Comparison of ENCODE assay signal across 16 cellular contexts in genomic region chr4:76639292-76639691, GRCh38.
DNase-seq lines count a peak whose midpoint lies in the region; ATAC-seq and TF ChIP-seq lines count a peak whose summit lies in the region.
"Had no signal": no experiment of that assay in that cellular context is flagged by ENCODE, and none has a peak within 500 bp of the region (broad histone marks: within the 10 kb centered on the region; RNA-seq: fewer than 3 reads in every experiment).

No MANE protein-coding gene starts in this region.

- H3K4me1 ChIP-seq in ascending aorta = peaks cover 8 to 44% of the 10 kb centered on the region in 2 donors
- H3K4me1 ChIP-seq in left lung = peaks cover 0 to 6% of the 10 kb centered on the region in 2 donors
- no peaks in the 10 kb centered on the region for H3K4me1 ChIP-seq in uterus
- peaks cover 27% of the 10 kb centered on the region for H3K4me1 ChIP-seq in suprapubic skin
- no peaks in the 10 kb centered on the region for H3K4me1 ChIP-seq in Karpas-422 (ENCODE audit: low read length)
- H3K4me1 ChIP-seq: psoas muscle had no signal

- H3K4me3 ChIP-seq in MG63 (peak overlapping the region; percentile 52), ascending aorta (peak overlapping the region in 1 of 2 donors; percentile 10), left lung (no peak overlapping the region), uterus (no peak overlapping the region), suprapubic skin (no peak overlapping the region), Karpas-422 (ENCODE audit: low read length) (no peak overlapping the region)
- H3K4me3 ChIP-seq: psoas muscle, tibial nerve had no signal

- no peak overlapping the region for H3K4me2 ChIP-seq in Karpas-422 (ENCODE audit: low read depth, low read length, poor library complexity, severe bottlenecking)

- H3K27me3 ChIP-seq in MG63 = no peaks in the 10 kb centered on the region
- H3K27me3 ChIP-seq in ascending aorta = no peaks in the 10 kb centered on the region
- no peaks in the 10 kb centered on the region for H3K27me3 ChIP-seq in left lung
- no peaks in the 10 kb centered on the region for H3K27me3 ChIP-seq in uterus
- no peaks in the 10 kb centered on the region for H3K27me3 ChIP-seq in suprapubic skin
- no peaks in the 10 kb centered on the region for H3K27me3 ChIP-seq in Karpas-422 (ENCODE audit: low read length)
- H3K27me3 ChIP-seq: tibial nerve had no signal

- ATAC-seq in left lung = peak; percentile 45
- ATAC-seq: activated T-cell treated with anti-CD3 and anti-CD28 coated beads, Interleukin-2, amount 50 U/mL, for 4 hours; psoas muscle had no signal

- no peak for TF ChIP-seq CTCF in ascending aorta (IDR thresholded peaks at IDR 0.05)
- no peak for TF ChIP-seq CTCF in left lung (IDR thresholded peaks at IDR 0.05)
- no peak for TF ChIP-seq CTCF in uterus (IDR thresholded peaks at IDR 0.05)
- TF ChIP-seq CTCF in suprapubic skin (IDR thresholded peaks at IDR 0.05) = no peak

- H4K20me1 ChIP-seq in Karpas-422 (ENCODE audit: insufficient read depth, low read depth, low read length) = no peaks in the 10 kb centered on the region

- H3K27ac ChIP-seq in ascending aorta (peak overlapping the region; percentile 52 to 65), left lung (no peak overlapping the region), uterus (no peak overlapping the region), suprapubic skin (no peak overlapping the region), Karpas-422 (ENCODE audit: low read length) (no peak overlapping the region)
- H3K27ac ChIP-seq: psoas muscle, tibial nerve had no signal

- no peaks in the 10 kb centered on the region for H3K9me2 ChIP-seq in Karpas-422 (replicated peaks; ENCODE audit: insufficient read depth, low read length)

- no peaks in the 10 kb centered on the region for H3K79me2 ChIP-seq in Karpas-422 (ENCODE audit: low read length)

- H2AFZ ChIP-seq in Karpas-422 (ENCODE audit: low read length) = no peak overlapping the region

- H3K36me3 ChIP-seq in MG63 = no peaks in the 10 kb centered on the region
- H3K36me3 ChIP-seq in ascending aorta = no peaks in the 10 kb centered on the region
- H3K36me3 ChIP-seq in left lung = no peaks in the 10 kb centered on the region
- H3K36me3 ChIP-seq in uterus = no peaks in the 10 kb centered on the region
- no peaks in the 10 kb centered on the region for H3K36me3 ChIP-seq in suprapubic skin
- H3K36me3 ChIP-seq in Karpas-422 (ENCODE audit: insufficient read depth, low read length) = no peaks in the 10 kb centered on the region
- H3K36me3 ChIP-seq: tibial nerve had no signal

- H3K9me3 ChIP-seq in MG63 (no peaks in the 10 kb centered on the region), ascending aorta (no peaks in the 10 kb centered on the region), left lung (no peaks in the 10 kb centered on the region), uterus (no peaks in the 10 kb centered on the region), suprapubic skin (no peaks in the 10 kb centered on the region), Karpas-422 (ENCODE audit: low read length) (no peaks in the 10 kb centered on the region)
- H3K9me3 ChIP-seq: psoas muscle, tibial nerve had no signal

- H3K9ac ChIP-seq in Karpas-422 (ENCODE audit: low read length) = no peak overlapping the region

- DNase-seq in Daoy (ENCODE audit: low read depth) (peak; percentile 79), MG63 (peak; percentile 90), ascending aorta (ENCODE audit: low spot score in 2 of 2) (peak in 1 of 2 donors; percentile 75), left lung (no peak), uterus (no peak), inferior parietal cortex (ENCODE audit: extremely low spot score) (no peak), suprapubic skin (ENCODE audit: low spot score in 2 of 2) (no peak), Karpas-422 (no peak)
- DNase-seq: activated CD4-positive, alpha-beta T cell treated with anti-CD3 and anti-CD28 coated beads, Interleukin-2, amount 10 ng/mL, durations not matched to agents 7 days and 5 days; activated T-cell treated with anti-CD3 and anti-CD28 coated beads, Interleukin-2, amount 50 U/mL, for 4 hours; AML-193; cortex of kidney; immature natural killer cell; NCI-H2227 treated with DMSO at 0.1 percent for 48 hours; psoas muscle had no signal

- TF ChIP-seq EP300 in suprapubic skin (IDR thresholded peaks at IDR 0.05) = no peak

- intact Hi-C loops in ascending aorta (cut with DNase I) (loop anchor here (5.0 kb wide), 1 partner anchor 98 kb away; no protein-coding TSS in a partner anchor), left lung (cut with DNase I) (no loop called here), uterus (cut with DNase I; ENCODE audit: low total_unique reads) (no loop called here)

- TF ChIP-seq POLR2A in uterus (IDR thresholded peaks at IDR 0.05) (no peak), suprapubic skin (IDR thresholded peaks at IDR 0.05) (no peak)

- WGBS in suprapubic skin = 69% methylated on average over 4 of the region's 4 CpGs

Comparison
In these comparisons a context has a peak if more than half of its experiments do, and no peak if none do; other contexts are left out.
1. DNase-seq: peak in Daoy (single experiment) and MG63 (single experiment); none in left lung (0 of 2), uterus (0 of 2), inferior parietal cortex (single experiment), suprapubic skin (0 of 2) and Karpas-422 (single experiment).
2. H3K27ac ChIP-seq: peak in ascending aorta (2 of 2); none in left lung (0 of 2), uterus (0 of 2), suprapubic skin (single experiment) and Karpas-422 (single experiment).